Comparison of ENCODE assay signal across 14 cellular contexts in genomic region chr3:123635220-123635619, GRCh38. TPM values are rescaled to one million over a fixed set of nuclear protein-coding genes. Genes with fewer than 3 reads are reported as not detected.
A peak's percentile ranks its signal among the peaks of the same experiment; 100 is the strongest.
DNase-seq lines count a peak whose midpoint lies in the region; ATAC-seq and TF ChIP-seq lines count a peak whose summit lies in the region.
"Had no signal": no experiment of that assay in that cellular context is flagged by ENCODE, and none has a peak within 500 bp of the region (broad histone marks: within the 10 kb centered on the region; RNA-seq: fewer than 3 reads in every experiment).

No MANE protein-coding gene starts in this region.

- H3K27me3 Mint-ChIP-seq in stimulated activated memory B cell treated with anti-CD40 and anti-IgM and Interleukin-4, amounts not matched to agents 10 μg/mL and 1 μg/mL and 100 μg/mL, for 72 hours = no peaks in the 10 kb centered on the region

- intact Hi-C loops in Right ventricle myocardium inferior (cut with DNase I) (no loop called here), cardiac septum (cut with DNase I) (no loop called here), ascending aorta (cut with DNase I) (no loop called here), vagina (cut with DNase I) (no loop called here)

- no peak overlapping the region for H3K27ac Mint-ChIP-seq in stimulated activated memory B cell treated with anti-CD40 and anti-IgM and Interleukin-4, amounts not matched to agents 10 μg/mL and 1 μg/mL and 100 μg/mL, for 72 hours

- peaks cover 15 to 42% of the 10 kb centered on the region in 2 donors for H3K4me1 ChIP-seq in ascending aorta
- peaks cover 0 to 45% of the 10 kb centered on the region in 2 donors for H3K4me1 ChIP-seq in muscle layer of duodenum (ENCODE audit: control insufficient read depth in 1 of 2, insufficient read depth in 2 of 2, low read length in 2 of 2)
- peaks cover 46% of the 10 kb centered on the region for H3K4me1 ChIP-seq in vagina

- TF ChIP-seq POLR2A in vagina (IDR thresholded peaks at IDR 0.05) = no peak

- no peak for TF ChIP-seq CTCF in ascending aorta (IDR thresholded peaks at IDR 0.05)
- TF ChIP-seq CTCF in vagina (IDR thresholded peaks at IDR 0.05) = no peak

- H3K9me3 ChIP-seq in ascending aorta = no peaks in the 10 kb centered on the region
- H3K9me3 ChIP-seq in muscle layer of duodenum (ENCODE audit: control insufficient read depth in 1 of 2, low read length in 2 of 2) = no peaks in the 10 kb centered on the region
- no peaks in the 10 kb centered on the region for H3K9me3 ChIP-seq in vagina
- H3K9me3 ChIP-seq: thyroid gland had no signal

- no peaks in the 10 kb centered on the region for H3K9me3 Mint-ChIP-seq in stimulated activated memory B cell treated with anti-CD40 and anti-IgM and Interleukin-4, amounts not matched to agents 10 μg/mL and 1 μg/mL and 100 μg/mL, for 72 hours
- H3K9me3 Mint-ChIP-seq: naive thymus-derived CD8-positive, alpha-beta T cell had no signal

- H3K4me3 ChIP-seq in ascending aorta (no peak overlapping the region), muscle layer of duodenum (ENCODE audit: low read depth in 1 of 2, low read length in 2 of 2) (peak overlapping the region in 1 of 2 donors; percentile 20), vagina (no peak overlapping the region)
- H3K4me3 ChIP-seq: thyroid gland had no signal

- H3K4me1 Mint-ChIP-seq in stimulated activated memory B cell treated with anti-CD40 and anti-IgM and Interleukin-4, amounts not matched to agents 10 μg/mL and 1 μg/mL and 100 μg/mL, for 72 hours = no peaks in the 10 kb centered on the region
- H3K4me1 Mint-ChIP-seq: naive thymus-derived CD8-positive, alpha-beta T cell had no signal

- peaks cover 64 to 77% of the 10 kb centered on the region in 2 donors for H3K36me3 ChIP-seq in ascending aorta
- H3K36me3 ChIP-seq in muscle layer of duodenum (ENCODE audit: control insufficient read depth in 1 of 2, insufficient read depth in 2 of 2, low read length in 2 of 2) = peaks cover 9 to 13% of the 10 kb centered on the region in 2 donors
- peaks cover 0 to 5% of the 10 kb centered on the region in 2 donors for H3K36me3 ChIP-seq in vagina
- H3K36me3 ChIP-seq: thyroid gland had no signal

- DNase-seq in Right ventricle myocardium inferior (ENCODE audit: missing footprints) = no peak
- DNase-seq in cardiac septum (ENCODE audit: low spot score) = no peak
- peak in 1 of 2 donors; percentile 66 for DNase-seq in ascending aorta (ENCODE audit: low spot score in 2 of 2)
- DNase-seq in vagina (ENCODE audit: extremely low spot score in 2 of 2) = no peak
- no peak for DNase-seq in SW480 (ENCODE audit: low spot score)
- DNase-seq: ACHN; activated CD8-positive, alpha-beta memory T cell treated with anti-CD3 and anti-CD28 coated beads, Interleukin-2, amount 50 U/mL, for 48 hours; foreskin fibroblast; naive thymus-derived CD8-positive, alpha-beta T cell; NCI-H526 treated with DMSO at 0.1 percent for 48 hours had no signal

- no peak overlapping the region for H3K4me3 Mint-ChIP-seq in stimulated activated memory B cell treated with anti-CD40 and anti-IgM and Interleukin-4, amounts not matched to agents 10 μg/mL and 1 μg/mL and 100 μg/mL, for 72 hours
- H3K4me3 Mint-ChIP-seq: naive thymus-derived CD8-positive, alpha-beta T cell had no signal

- peak overlapping the region; percentile 68 to 69 for H3K27ac ChIP-seq in ascending aorta
- H3K27ac ChIP-seq in muscle layer of duodenum (ENCODE audit: low read length) = peak overlapping the region; percentile 80
- H3K27ac ChIP-seq in vagina = peak overlapping the region; percentile 14
- H3K27ac ChIP-seq: thyroid gland had no signal

- peaks cover 30% of the 10 kb centered on the region for H3K36me3 Mint-ChIP-seq in stimulated activated memory B cell treated with anti-CD40 and anti-IgM and Interleukin-4, amounts not matched to agents 10 μg/mL and 1 μg/mL and 100 μg/mL, for 72 hours

- peak; percentile 18 for ATAC-seq in Right ventricle myocardium inferior
- ATAC-seq in GM18870 (IDR thresholded peaks at IDR 0.05; ENCODE audit: unreplicated experiment) = no peak
- no peak for ATAC-seq in stimulated activated memory B cell treated with anti-CD40 and anti-IgM and Interleukin-4, amounts not matched to agents 10 μg/mL and 1 μg/mL and 100 μg/mL, for 72 hours
- ATAC-seq: naive thymus-derived CD8-positive, alpha-beta T cell had no signal

- H3K27me3 ChIP-seq in ascending aorta (no peaks in the 10 kb centered on the region), muscle layer of duodenum (ENCODE audit: low read depth, low read length) (no peaks in the 10 kb centered on the region), vagina (no peaks in the 10 kb centered on the region)
- H3K27me3 ChIP-seq: thyroid gland had no signal

RNA-seq across cellular contexts. Expression of gene HACD2, which starts 50.4 kb away (rescaled TPM):
- total RNA-seq in Right ventricle myocardium inferior (12.1 TPM), cardiac septum (12.3 TPM), ascending aorta (10.2 TPM), vagina (26.3 TPM)

Comparison
In these comparisons a context has a peak if more than half of its experiments do, and no peak if none do; other contexts are left out.
1. H3K27ac ChIP-seq: peak in every context shown above with its lines; median percentile 80 in muscle layer of duodenum; 68 in ascending aorta; 14 in vagina.